In the genomic region with DNA sequence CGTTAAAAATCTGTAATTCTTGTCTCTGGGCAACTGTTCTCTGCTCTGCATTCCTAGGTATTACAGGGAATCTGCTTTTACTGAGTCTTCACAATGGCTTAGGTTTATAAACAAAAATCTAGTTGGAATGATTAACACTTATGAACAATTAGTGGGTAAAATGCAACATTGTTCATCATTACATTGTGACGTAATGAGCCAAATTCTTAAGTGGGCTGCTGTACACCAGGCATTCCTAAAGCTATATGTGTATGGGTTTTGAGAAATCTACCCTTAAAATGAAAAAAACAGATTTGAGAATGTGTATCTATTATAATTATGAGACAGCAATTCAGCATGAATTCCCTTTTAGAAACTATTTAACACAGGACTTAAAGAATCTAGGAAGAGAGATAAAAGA, we compare ENCODE assay signal across 7 cellular contexts. TPM values are rescaled to one million over a fixed set of nuclear protein-coding genes. Genes with fewer than 3 reads are reported as not detected.
"Had no signal": no experiment of that assay in that cellular context is flagged by ENCODE, and none has a peak within 500 bp of the region (broad histone marks: within the 10 kb centered on the region; RNA-seq: fewer than 3 reads in every experiment).

No MANE protein-coding gene starts in this region.

- H3K4me3 ChIP-seq: GM23338, K562 had no signal

- DNase-seq: H9, HCEC 1CT, IMR-90, Kasumi-1, KG1 had no signal

- ATAC-seq: GM23338, K562 had no signal

RNA-seq across cellular contexts. Expression of a gene that starts 41.5 kb away (rescaled TPM):
- total RNA-seq: IMR-90, K562 had no signal
